Comparison of ENCODE assay signal across 8 cellular contexts in the genomic region with DNA sequence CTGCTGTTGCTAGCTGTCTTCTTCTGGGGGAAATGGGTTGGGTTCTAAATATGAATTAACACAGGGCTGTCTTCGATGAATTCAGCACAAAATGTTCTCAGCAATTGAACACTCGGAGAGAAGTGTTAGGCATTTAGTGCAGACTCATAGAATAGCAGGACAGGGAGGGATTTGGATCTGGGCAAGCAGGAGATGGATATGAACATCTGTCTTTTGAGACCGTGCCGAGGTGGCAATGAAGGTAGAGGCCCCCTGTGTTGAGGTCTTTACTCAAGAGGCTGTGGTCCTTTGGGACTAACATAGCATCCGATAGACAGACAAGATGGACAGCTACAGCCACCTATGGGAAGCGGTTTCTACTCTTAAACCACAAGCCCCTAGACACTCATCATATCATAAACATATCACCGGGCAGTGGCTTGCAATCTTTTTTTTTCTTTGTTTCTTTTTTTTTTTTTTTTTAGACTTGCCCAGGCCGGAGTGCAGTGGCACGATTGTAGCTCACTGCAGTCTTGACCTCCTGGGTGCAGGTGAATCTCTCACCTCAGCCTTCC. TPM values are rescaled to one million over a fixed set of nuclear protein-coding genes. Genes with fewer than 3 reads are reported as not detected.
DNase-seq lines count a peak whose midpoint lies in the region; ATAC-seq, FAIRE-seq and TF ChIP-seq lines count a peak whose summit lies in the region.

No MANE protein-coding gene starts in this region.

- peak overlapping the region; percentile 72 for H3K4me2 ChIP-seq in skeletal muscle satellite cell (ENCODE audit: low read length)

- H3K27me3 ChIP-seq in skeletal muscle satellite cell (ENCODE audit: control insufficient read depth, insufficient read depth, low read length) = no peaks in the 10 kb centered on the region

- H3K4me1 ChIP-seq in skeletal muscle satellite cell (ENCODE audit: control insufficient read depth, insufficient read depth, low read length) = peaks cover 42% of the 10 kb centered on the region

- FAIRE-seq in GM12892 (lab: Jason Lieb, UNC) = peak; percentile 82

- H3K9me3 ChIP-seq in skeletal muscle satellite cell (replicated peaks; ENCODE audit: low read length) = no peaks in the 10 kb centered on the region

- no peak for TF ChIP-seq POLR2A in GM12892 (IDR thresholded peaks at IDR 0.05; ENCODE audit: low read depth, low read length)

- DNase-seq in GM12892 (ENCODE audit: insufficient read length) = no peak
- DNase-seq in choroid plexus epithelial cell (ENCODE audit: low read depth) = peak; percentile 49
- no peak for DNase-seq in cerebellar cortex (ENCODE audit: low spot score)
- no peak for DNase-seq in NCI-H446 treated with DMSO at 0.1 percent for 48 hours (lab: John Stamatoyannopoulos, UW)
- no peak for DNase-seq in stimulated activated CD8-positive, alpha-beta memory T cell treated with anti-CD3 and anti-CD28 coated beads, Interleukin-4, amount 100 ng/mL, for 48 hours

- H3K4me3 ChIP-seq in choroid plexus epithelial cell (ENCODE audit: low read depth, low read length) (no peak overlapping the region), skeletal muscle satellite cell (ENCODE audit: low read length) (no peak overlapping the region)

- peaks cover 15% of the 10 kb centered on the region for H3K36me3 ChIP-seq in skeletal muscle satellite cell (ENCODE audit: insufficient read depth, low read length)

- no peak for TF ChIP-seq CTCF in choroid plexus epithelial cell (conservative IDR thresholded peaks at IDR 0.05; ENCODE audit: low read depth, low read length)

- ATAC-seq in HG03354 (IDR thresholded peaks at IDR 0.05; ENCODE audit: poor library complexity, severe bottlenecking, unreplicated experiment) = peak; percentile 46
- ATAC-seq in GM19023 (IDR thresholded peaks at IDR 0.05; ENCODE audit: unreplicated experiment) = no peak

- no peak overlapping the region for H3K9ac ChIP-seq in skeletal muscle satellite cell (ENCODE audit: low read depth, low read length)

RNA-seq across cellular contexts. Expression of a gene that starts 6.7 kb away (rescaled TPM):
- polyA plus RNA-seq in GM12892 (2012; ENCODE audit: missing spikeins) = 113 TPM
- 189 and 310 TPM in 2 replicates for total RNA-seq in skeletal muscle satellite cell (2012; rRNA removed)

RNA-seq across cellular contexts. Expression of a gene that starts 54.0 kb away (rescaled TPM):
- polyA plus RNA-seq in GM12892 (2012; ENCODE audit: missing spikeins) = not detected
- total RNA-seq in skeletal muscle satellite cell (2012; rRNA removed) = 9.4 and 11.2 TPM in 2 replicates
